1 cellular context compared by ENCODE assay signal in the genomic region with DNA sequence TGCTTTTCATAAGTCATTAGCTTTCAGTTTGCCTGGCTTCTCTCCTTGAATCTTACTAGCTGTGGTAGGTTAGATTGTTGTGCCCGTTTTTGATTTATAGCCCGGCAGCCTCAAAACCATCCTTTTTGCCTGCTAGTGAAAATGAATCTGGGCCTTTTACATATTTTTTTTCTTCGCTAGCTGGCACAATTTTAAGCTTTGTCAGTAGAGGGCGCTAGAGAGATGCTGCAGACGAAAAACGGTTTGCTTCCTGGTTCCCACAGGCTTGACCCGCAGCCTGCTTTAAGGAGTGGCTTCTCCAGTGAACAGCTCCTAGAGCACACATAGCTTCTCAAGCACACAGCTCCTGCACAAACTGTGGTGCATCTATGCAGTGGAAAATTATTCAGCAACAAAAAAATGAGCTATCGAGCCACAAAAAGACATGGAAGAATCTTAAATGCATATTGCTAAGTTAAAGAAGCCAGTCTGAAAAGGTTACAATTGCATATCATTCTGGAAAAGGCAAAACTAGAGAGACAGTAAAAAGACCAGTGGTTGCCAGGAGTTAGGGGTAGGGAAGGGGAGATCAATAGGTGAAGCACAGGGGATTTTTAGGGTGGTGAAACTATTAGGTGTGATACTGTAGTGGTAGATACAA.
TF ChIP-seq lines count a peak whose summit lies in the region.

No MANE protein-coding gene starts in this region.

TF ChIP-seq in H1, 55 proteins besides CTCF, POLR2A, EP300 and RAD21:
- TF ChIP-seq KDM1A (IDR thresholded peaks at IDR 0.05; ENCODE audit: borderline replicate concordance, low read length), result peak; percentile 76; the same call in 1 of the 2 replicates
- TF ChIP-seq KDM5A (IDR thresholded peaks at IDR 0.05; ENCODE audit: low read length), result no peak
TF ChIP-seq in H1: peak in this region for 1.
